Comparison of ENCODE assay signal across 8 cellular contexts in genomic region chr9:36074870-36075532, GRCh38. TPM values are rescaled to one million over a fixed set of nuclear protein-coding genes. Genes with fewer than 3 reads are reported as not detected.
DNase-seq lines count a peak whose midpoint lies in the region; ATAC-seq lines count a peak whose summit lies in the region.

No MANE protein-coding gene starts in this region.

- H3K9me3 ChIP-seq in naive thymus-derived CD4-positive, alpha-beta T cell (ENCODE audit: control insufficient read depth in 2 of 3, low read length in 3 of 3) = no peaks in the 10 kb centered on the region

- no peak for ATAC-seq in naive thymus-derived CD4-positive, alpha-beta T cell
- no peak for ATAC-seq in GM21528 (IDR thresholded peaks at IDR 0.05; ENCODE audit: low FRiP score, unreplicated experiment)
- no peak for ATAC-seq in GM21723 (IDR thresholded peaks at IDR 0.05; ENCODE audit: unreplicated experiment)
- ATAC-seq in GM18517 (IDR thresholded peaks at IDR 0.05; ENCODE audit: unreplicated experiment) = no peak

- H3K4me1 Mint-ChIP-seq in naive thymus-derived CD4-positive, alpha-beta T cell = peaks cover 0 to 2% (median 0%) of the 10 kb centered on the region in 7 donors

- intact Hi-C loops in naive thymus-derived CD4-positive, alpha-beta T cell (cut with micrococcal nuclease) = no loop called here

- H3K36me3 Mint-ChIP-seq in naive thymus-derived CD4-positive, alpha-beta T cell = peaks cover 0 to 18% (median 7%) of the 10 kb centered on the region in 5 donors

- H3K27me3 Mint-ChIP-seq in naive thymus-derived CD4-positive, alpha-beta T cell = no peaks in the 10 kb centered on the region

- CTCF ChIA-PET in naive thymus-derived CD4-positive, alpha-beta T cell (lab: Charles Lee) = no interaction called here

- no peaks in the 10 kb centered on the region for H3K4me1 ChIP-seq in naive thymus-derived CD4-positive, alpha-beta T cell (ENCODE audit: control insufficient read depth in 2 of 2, insufficient read depth in 2 of 2, low read length in 2 of 2)

- no peaks in the 10 kb centered on the region for H3K9me3 Mint-ChIP-seq in naive thymus-derived CD4-positive, alpha-beta T cell

- H3K27ac Mint-ChIP-seq in naive thymus-derived CD4-positive, alpha-beta T cell = peak overlapping the region in 1 of 9 donors; percentile 48

- in situ Hi-C loops in SK-MEL-5 (cut with HindIII; ENCODE audit: low pct_unique_long_range_greater_than_20kb, low sequenced_read_pairs) = no loop called here

- no peak overlapping the region for H3K4me3 ChIP-seq in naive thymus-derived CD4-positive, alpha-beta T cell (ENCODE audit: low read length)

- no peak overlapping the region for H3K27ac ChIP-seq in naive thymus-derived CD4-positive, alpha-beta T cell (ENCODE audit: low read depth, low read length)

- DNase-seq in DMS79 treated with DMSO at 0.1 percent for 48 hours (lab: John Stamatoyannopoulos, UW) (peak; percentile 52), SK-MEL-5 (ENCODE audit: low read depth, low spot score) (peak; percentile 72), foreskin melanocyte (peak; percentile 93), pons (ENCODE audit: low spot score) (peak; percentile 92)
- DNase-seq in naive thymus-derived CD4-positive, alpha-beta T cell = no peak

- H3K27me3 ChIP-seq in naive thymus-derived CD4-positive, alpha-beta T cell (ENCODE audit: control insufficient read depth in 2 of 2, insufficient read depth in 2 of 2, low read length in 2 of 2) = no peaks in the 10 kb centered on the region

- POLR2A ChIA-PET in naive thymus-derived CD4-positive, alpha-beta T cell (lab: Charles Lee) = no interaction called here

- no peak overlapping the region for H3K4me3 Mint-ChIP-seq in naive thymus-derived CD4-positive, alpha-beta T cell

- no peaks in the 10 kb centered on the region for H3K36me3 ChIP-seq in naive thymus-derived CD4-positive, alpha-beta T cell (ENCODE audit: control insufficient read depth in 2 of 3, insufficient read depth in 3 of 3, low read length in 3 of 3)

RNA-seq across cellular contexts. Expression of gene RECK, which starts 38.3 kb away (rescaled TPM):
- 7.9 and 10.0 TPM in 2 replicates for total RNA-seq in SK-MEL-5 (2014; rRNA removed; shearing (Covaris generic))
- 8.7 and 10.6 TPM in 2 replicates for polyA plus RNA-seq in SK-MEL-5 (2015; cell fraction: cytosol; rRNA removed)
- polyA plus RNA-seq in SK-MEL-5 (2015; cell fraction: nucleus; rRNA removed) = 7.9 and 8.8 TPM in 2 replicates
- 10 to 100 TPM in 3 of 5 experiments, 1 to 10 TPM in 2; 7.4 to 16.7 (median 13.3) TPM for total RNA-seq in naive thymus-derived CD4-positive, alpha-beta T cell
- 10 to 100 TPM; 23.7 to 26.2 TPM for polyA plus RNA-seq in naive thymus-derived CD4-positive, alpha-beta T cell

Comparison
In these comparisons a context has a peak if more than half of its experiments do, and no peak if none do; other contexts are left out.
1. DNase-seq: peak in DMS79 treated with DMSO at 0.1 percent for 48 hours (single experiment), SK-MEL-5 (single experiment), foreskin melanocyte (single experiment) and pons (single experiment); none in naive thymus-derived CD4-positive, alpha-beta T cell (0 of 9).